21 cellular contexts compared by ENCODE assay signal in genomic region chr1:28027238-28027637, GRCh38.
"Had no signal": no experiment of that assay in that cellular context is flagged by ENCODE, and none has a peak within 500 bp of the region (broad histone marks: within the 10 kb centered on the region; RNA-seq: fewer than 3 reads in every experiment).

No MANE protein-coding gene starts in this region.

- H3K4me1 Mint-ChIP-seq: mesothelial cell of epicardium had no signal

- ATAC-seq: activated CD4-positive, CD25-positive, alpha-beta regulatory T cell treated with anti-CD3 and anti-CD28 coated beads, Interleukin-2, amount 50 U/mL, for 24 hours; activated CD8-positive, alpha-beta memory T cell treated with anti-CD3 and anti-CD28 coated beads, Interleukin-2, amount 10 ng/mL, durations not matched to agents 7 days and 5 days; activated CD8-positive, alpha-beta T cell treated with anti-CD3 and anti-CD28 coated beads for 36 hours; activated naive CD4-positive, alpha-beta T cell treated with anti-CD3 and anti-CD28 coated beads, Interleukin-2, amount 50 U/mL, for 72 hours; naive thymus-derived CD8-positive, alpha-beta T cell; pancreas; psoas muscle; stimulated activated naive CD8-positive, alpha-beta T cell treated with anti-CD3 and anti-CD28 coated beads, Interleukin-15, Interleukin-2, amounts not matched to agents 100 U/mL and 50 U/mL, for 24 hours; upper lobe of right lung had no signal

- H3K9me3 Mint-ChIP-seq: activated CD4-positive, alpha-beta T cell treated with anti-CD3 and anti-CD28 coated beads, Interleukin-2, amount 10 ng/mL, durations not matched to agents 7 days and 5 days; activated CD8-positive, alpha-beta T cell treated with anti-CD3 and anti-CD28 coated beads for 36 hours; activated naive CD4-positive, alpha-beta T cell treated with anti-CD3 and anti-CD28 coated beads, Interleukin-2, amount 50 U/mL, for 72 hours; activated T-helper 1 cell treated with anti-CD3 and anti-CD28 coated beads, Interleukin-12 subunit alpha, Interleukin-12 subunit beta, Interleukin-2, Interleukin-4 antibody, amounts not matched to agents 30 ng/mL and 10 ng/mL and 1 ng/mL, durations not matched to agents 14 hours and 24 hours and 36 hours; mesothelial cell of epicardium; naive thymus-derived CD8-positive, alpha-beta T cell; T-helper 2 cell treated with Interferon-gamma antibody and Interleukin-4, amounts not matched to agents 5 μg/mL and 100 μg/mL, for 36 hours had no signal

- H3K36me3 Mint-ChIP-seq: activated naive CD4-positive, alpha-beta T cell treated with anti-CD3 and anti-CD28 coated beads, Interleukin-2, amount 50 U/mL, for 72 hours had no signal

- H3K27ac ChIP-seq: breast epithelium, left ventricle myocardium inferior, neutrophil, pancreas, psoas muscle, right atrium auricular region, upper lobe of right lung, VCaP had no signal

- H3K27ac Mint-ChIP-seq: activated CD4-positive, alpha-beta T cell treated with anti-CD3 and anti-CD28 coated beads, Interleukin-2, amount 10 ng/mL, durations not matched to agents 7 days and 5 days; activated CD8-positive, alpha-beta memory T cell treated with anti-CD3 and anti-CD28 coated beads, Interleukin-2, amount 10 ng/mL, durations not matched to agents 7 days and 5 days; activated CD8-positive, alpha-beta T cell treated with anti-CD3 and anti-CD28 coated beads for 36 hours; activated naive CD4-positive, alpha-beta T cell treated with anti-CD3 and anti-CD28 coated beads, Interleukin-2, amount 50 U/mL, for 72 hours; mesothelial cell of epicardium; T-helper 2 cell treated with Interferon-gamma antibody and Interleukin-4, amounts not matched to agents 5 μg/mL and 100 μg/mL, for 36 hours had no signal

- DNase-seq: activated CD4-positive, alpha-beta T cell treated with anti-CD3 and anti-CD28 coated beads, Interleukin-2, amount 10 ng/mL, durations not matched to agents 7 days and 5 days; activated CD8-positive, alpha-beta memory T cell treated with anti-CD3 and anti-CD28 coated beads, Interleukin-2, amount 10 ng/mL, durations not matched to agents 7 days and 5 days; activated CD8-positive, alpha-beta T cell treated with anti-CD3 and anti-CD28 coated beads for 36 hours; aorta; left ventricle myocardium inferior; naive thymus-derived CD8-positive, alpha-beta T cell; pancreas; psoas muscle; stimulated activated CD4-positive, alpha-beta T cell treated with anti-CD3 and anti-CD28 coated beads, Interleukin-12 subunit alpha, Interleukin-12 subunit beta, amount 100 ng/mL, for 4 hours; stimulated activated CD4-positive, alpha-beta T cell treated with anti-CD3 and anti-CD28 coated beads, Interleukin-4, amount 100 ng/mL, for 4 hours; stimulated activated naive CD8-positive, alpha-beta T cell treated with anti-CD3 and anti-CD28 coated beads, Interleukin-15, Interleukin-2, amounts not matched to agents 100 U/mL and 50 U/mL, for 24 hours; upper lobe of right lung had no signal

- H3K4me3 Mint-ChIP-seq: activated CD4-positive, alpha-beta T cell treated with anti-CD3 and anti-CD28 coated beads, Interleukin-2, amount 10 ng/mL, durations not matched to agents 7 days and 5 days; activated CD8-positive, alpha-beta memory T cell treated with anti-CD3 and anti-CD28 coated beads, Interleukin-2, amount 10 ng/mL, durations not matched to agents 7 days and 5 days; activated CD8-positive, alpha-beta T cell treated with anti-CD3 and anti-CD28 coated beads for 36 hours; activated T-helper 1 cell treated with anti-CD3 and anti-CD28 coated beads, Interleukin-12 subunit alpha, Interleukin-12 subunit beta, Interleukin-2, Interleukin-4 antibody, amounts not matched to agents 30 ng/mL and 10 ng/mL and 1 ng/mL, durations not matched to agents 14 hours and 24 hours and 36 hours; mesothelial cell of epicardium; naive thymus-derived CD8-positive, alpha-beta T cell; T-helper 2 cell treated with Interferon-gamma antibody and Interleukin-4, amounts not matched to agents 5 μg/mL and 100 μg/mL, for 36 hours had no signal

- H3K4me3 ChIP-seq: breast epithelium, left ventricle myocardium inferior, pancreas, psoas muscle, right atrium auricular region, upper lobe of right lung had no signal

- H3K4me1 ChIP-seq: breast epithelium, pancreas, psoas muscle, upper lobe of right lung had no signal

- H3K27me3 ChIP-seq: breast epithelium, neutrophil, pancreas, right atrium auricular region, upper lobe of right lung had no signal

- H3K27me3 Mint-ChIP-seq: activated CD4-positive, alpha-beta T cell treated with anti-CD3 and anti-CD28 coated beads, Interleukin-2, amount 10 ng/mL, durations not matched to agents 7 days and 5 days; activated CD8-positive, alpha-beta memory T cell treated with anti-CD3 and anti-CD28 coated beads, Interleukin-2, amount 10 ng/mL, durations not matched to agents 7 days and 5 days; activated CD8-positive, alpha-beta T cell treated with anti-CD3 and anti-CD28 coated beads for 36 hours; naive thymus-derived CD8-positive, alpha-beta T cell had no signal

- H3K36me3 ChIP-seq: breast epithelium, pancreas had no signal
